In the genomic region with DNA sequence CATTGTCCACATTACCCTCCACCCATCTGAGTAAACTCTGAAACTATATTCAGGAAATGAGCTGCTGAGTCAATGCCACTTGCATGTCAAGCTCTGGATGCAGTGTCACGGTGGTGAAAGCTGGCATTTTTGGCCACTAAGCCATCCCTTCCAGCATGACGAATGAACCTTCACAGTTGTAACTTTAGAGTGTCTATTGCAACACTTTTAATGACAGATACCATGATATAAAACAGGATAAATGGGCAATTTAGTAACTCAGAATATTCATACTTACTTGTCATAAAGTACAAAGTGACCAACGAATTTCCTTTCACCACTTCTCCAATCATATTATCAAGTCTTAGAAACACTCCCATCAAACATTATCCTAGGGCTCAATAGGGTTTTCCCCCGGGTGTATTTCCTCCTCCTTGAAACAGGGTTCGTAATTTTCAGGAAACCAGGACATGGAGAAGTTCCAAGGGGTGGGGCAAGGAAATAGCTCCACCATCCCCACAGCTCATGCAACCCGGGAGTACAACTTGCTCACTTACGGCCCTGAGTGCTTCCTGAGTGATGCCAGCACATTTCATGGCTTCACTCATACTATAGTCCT, we compare ENCODE assay signal across 1 cellular context.
A peak's percentile ranks its signal among the peaks of the same experiment; 100 is the strongest.
TF ChIP-seq lines count a peak whose summit lies in the region.

No MANE protein-coding gene starts in this region.

TF ChIP-seq in K562, 482 proteins besides CTCF, POLR2A, EP300 and RAD21 (continued from another document):
- TF ChIP-seq BACH1 (tag; IDR thresholded peaks at IDR 0.05) = peak; percentile 61; the same call in 1 of the 2 replicates
